In genomic region chr17:19728114-19728495, GRCh38 we compare ENCODE assay signal across 8 cellular contexts. TPM values are rescaled to one million over a fixed set of nuclear protein-coding genes. Genes with fewer than 3 reads are reported as not detected.
DNase-seq lines count a peak whose midpoint lies in the region; ATAC-seq and TF ChIP-seq lines count a peak whose summit lies in the region.

No MANE protein-coding gene starts in this region.

- H3K27ac ChIP-seq in dorsolateral prefrontal cortex = peak overlapping the region; percentile 79 to 100 (median 98)

- peak; percentile 60 for DNase-seq in COR-L47 (lab: John Stamatoyannopoulos, UW)
- DNase-seq in NCI-H510A (lab: John Stamatoyannopoulos, UW) = peak; percentile 90
- peak; percentile 49 to 87 (median 82) for DNase-seq in dorsolateral prefrontal cortex
- peak; percentile 87 for DNase-seq in mucosa of gallbladder (ENCODE audit: low spot score)
- DNase-seq in SW480 (ENCODE audit: low spot score) = no peak
- no peak for DNase-seq in GM19238 (ENCODE audit: insufficient read length, low spot score)

- intact Hi-C loops in dorsolateral prefrontal cortex (cut with DNase I) = loop anchor here (1.0 to 2.0 kb wide), 4 partner anchors 17 to 80 kb away; partner anchors contain the start of gene ALDH3A2 (in 2 of the 2)

- H3K4me3 ChIP-seq in dorsolateral prefrontal cortex = no peak overlapping the region

- ATAC-seq in GM21390 (IDR thresholded peaks at IDR 0.05; ENCODE audit: unreplicated experiment) = no peak
- ATAC-seq in HG03039 (IDR thresholded peaks at IDR 0.05; ENCODE audit: unreplicated experiment) = no peak

- H3K27me3 ChIP-seq in dorsolateral prefrontal cortex = no peaks in the 10 kb centered on the region

- peak in 7 of 56 donors; percentile 5 to 22 (median 9) for TF ChIP-seq CTCF in dorsolateral prefrontal cortex (IDR thresholded peaks at IDR 0.05 in 54 of 56, conservative IDR thresholded peaks at IDR 0.05 in 2 of 56; ENCODE audit: low read depth in 1 of 56, partially characterized antibody in 56 of 56)

RNA-seq across cellular contexts. Expression of gene SLC47A2, which starts 11.7 kb away (rescaled TPM):
- total RNA-seq in dorsolateral prefrontal cortex = 1 to 10 TPM in 15 of 120 experiments, under 1 TPM in 42, not detected in 63; 0.20 to 4.0 (median 0.66) TPM
- not detected for total RNA-seq in mucosa of gallbladder

RNA-seq across cellular contexts. Expression of gene ALDH3A1, which starts 20.0 kb away (rescaled TPM):
- 1 to 10 TPM in 21 of 120 experiments, under 1 TPM in 63, not detected in 36; 0.32 to 1.7 (median 0.67) TPM for total RNA-seq in dorsolateral prefrontal cortex
- 3.4 TPM for total RNA-seq in mucosa of gallbladder

Comparison
In these comparisons a context has a peak if more than half of its experiments do, and no peak if none do; other contexts are left out.
1. DNase-seq: peak in COR-L47 (single experiment), NCI-H510A (single experiment), dorsolateral prefrontal cortex (10 of 10) and mucosa of gallbladder (single experiment); none in SW480 (single experiment) and GM19238 (single experiment).